Comparison of ENCODE assay signal across 14 cellular contexts in genomic region chr2:218273908-218274249, GRCh38. TPM values are rescaled to one million over a fixed set of nuclear protein-coding genes. Genes with fewer than 3 reads are reported as not detected.
A peak's percentile ranks its signal among the peaks of the same experiment; 100 is the strongest.
DNase-seq lines count a peak whose midpoint lies in the region; ATAC-seq and TF ChIP-seq lines count a peak whose summit lies in the region.
"Had no signal": no experiment of that assay in that cellular context is flagged by ENCODE, and none has a peak within 500 bp of the region (broad histone marks: within the 10 kb centered on the region; RNA-seq: fewer than 3 reads in every experiment).

No MANE protein-coding gene starts in this region.

- ATAC-seq in natural killer cell, result no peak
- ATAC-seq in GM18861 (IDR thresholded peaks at IDR 0.05; ENCODE audit: unreplicated experiment), result no peak

- no peak overlapping the region for H3K4ac ChIP-seq in trophoblast cell (ENCODE audit: low read depth, low read length)

- H2BK12ac ChIP-seq in trophoblast cell (ENCODE audit: low read length), result no peak overlapping the region

- in situ Hi-C loops in transverse colon (cut with MboI; ENCODE audit: low pct_ligation_motif_present in 1 of 4, low pct_unique_long_range_greater_than_20kb in 1 of 4, low sequenced_read_pairs in 3 of 4), result no loop called here

- H2AFZ ChIP-seq in trophoblast cell (ENCODE audit: insufficient read depth, low read length, poor library complexity), result no peak overlapping the region

- no peak overlapping the region for H2BK5ac ChIP-seq in trophoblast cell (ENCODE audit: low read depth, low read length, poor library complexity)

- no peak overlapping the region for H3K9ac ChIP-seq in trophoblast cell (ENCODE audit: low read length)

- H4K91ac ChIP-seq in trophoblast cell (ENCODE audit: low read depth, low read length), result no peak overlapping the region

- no peak overlapping the region for H4K8ac ChIP-seq in trophoblast cell (ENCODE audit: low read depth, low read length)

- H2AK5ac ChIP-seq in trophoblast cell (ENCODE audit: low read length), result no peak overlapping the region

- peak overlapping the region; percentile 74 to 80 for H3K27ac ChIP-seq in ascending aorta
- H3K27ac ChIP-seq in transverse colon, result peak overlapping the region; percentile 85 to 89 (median 88)
- H3K27ac ChIP-seq in trophoblast cell (ENCODE audit: low read depth, low read length), result no peak overlapping the region
- no peak overlapping the region for H3K27ac ChIP-seq in testis
- H3K27ac ChIP-seq: SJCRH30 had no signal

- peaks cover 29% of the 10 kb centered on the region for H3K4me1 Mint-ChIP-seq in activated naive CD4-positive, alpha-beta T cell treated with anti-CD3 and anti-CD28 coated beads for 36 hours (ENCODE audit: low read depth)
- H3K4me1 Mint-ChIP-seq in natural killer cell, result peaks cover 40 to 54% of the 10 kb centered on the region in 2 donors

- no peak overlapping the region for H3K4me3 ChIP-seq in ascending aorta
- no peak overlapping the region for H3K4me3 ChIP-seq in transverse colon
- H3K4me3 ChIP-seq in trophoblast cell (ENCODE audit: low read depth, low read length), result no peak overlapping the region
- H3K4me3 ChIP-seq in testis, result no peak overlapping the region
- H3K4me3 ChIP-seq: SJCRH30 had no signal

- CTCF ChIA-PET in activated naive CD4-positive, alpha-beta T cell treated with anti-CD3 and anti-CD28 coated beads for 36 hours (lab: Charles Lee), result interaction anchor here (0.9 to 7.4 kb wide), 10 partner anchors 13 to 123 kb away, joined by 3 to 214 read pairs (median 6); partner anchors contain the start of genes CATIP and TMBIM1

- H3K18ac ChIP-seq in trophoblast cell (ENCODE audit: low read length), result no peak overlapping the region

- H2BK120ac ChIP-seq in trophoblast cell (ENCODE audit: insufficient read depth, low read length, poor library complexity), result no peak overlapping the region

- no peak overlapping the region for H3K14ac ChIP-seq in trophoblast cell (ENCODE audit: low read length)

- intact Hi-C loops in activated naive CD4-positive, alpha-beta T cell treated with anti-CD3 and anti-CD28 coated beads for 36 hours (cut with micrococcal nuclease), result loop anchor here (5.0 kb wide), 1 partner anchor 623 kb away; no protein-coding TSS in a partner anchor
- intact Hi-C loops in ascending aorta (cut with DNase I) (loop anchor here (5.0 kb wide), 3 partner anchors 57 to 293 kb away; partner anchors contain the start of genes ARPC2, CNOT9 and USP37), natural killer cell (cut with micrococcal nuclease) (loop anchor here (10.0 kb wide), 1 partner anchor 581 kb away; the partner anchor contains the start of gene WNT6), transverse colon (cut with DNase I; ENCODE audit: low total_unique reads) (no loop called here), testis (cut with DNase I; ENCODE audit: low total_unique reads) (no loop called here)

- H3K23ac ChIP-seq in trophoblast cell (ENCODE audit: low read length), result no peak overlapping the region

- peaks cover 9% of the 10 kb centered on the region for H3K79me2 ChIP-seq in trophoblast cell (ENCODE audit: control insufficient read depth, insufficient read depth, low read length, poor library complexity)

- H3K4me2 ChIP-seq in trophoblast cell (ENCODE audit: low read length), result no peak overlapping the region

- peaks cover 51 to 54% of the 10 kb centered on the region in 2 donors for H3K36me3 ChIP-seq in ascending aorta
- H3K36me3 ChIP-seq in transverse colon, result peaks cover 0 to 42% (median 20%) of the 10 kb centered on the region in 4 donors
- peaks cover 49 to 54% of the 10 kb centered on the region in 2 experiments for H3K36me3 ChIP-seq in trophoblast cell (ENCODE audit: control insufficient read depth in 1 of 2, insufficient read depth in 2 of 2, low read length in 2 of 2)
- no peaks in the 10 kb centered on the region for H3K36me3 ChIP-seq in testis (ENCODE audit: low read depth, missing control alignments)

- no peaks in the 10 kb centered on the region for H3K9me3 Mint-ChIP-seq in activated naive CD4-positive, alpha-beta T cell treated with anti-CD3 and anti-CD28 coated beads for 36 hours
- H3K9me3 Mint-ChIP-seq in natural killer cell, result no peaks in the 10 kb centered on the region

- TF ChIP-seq CTCF in ascending aorta (IDR thresholded peaks at IDR 0.05) (no peak), natural killer cell (IDR thresholded peaks at IDR 0.05) (no peak), transverse colon (IDR thresholded peaks at IDR 0.05) (no peak), testis (IDR thresholded peaks at IDR 0.05) (no peak)

- H3K27me3 Mint-ChIP-seq in activated naive CD4-positive, alpha-beta T cell treated with anti-CD3 and anti-CD28 coated beads for 36 hours (ENCODE audit: low read depth), result no peaks in the 10 kb centered on the region
- no peaks in the 10 kb centered on the region for H3K27me3 Mint-ChIP-seq in natural killer cell (ENCODE audit: low read depth in 2 of 2)

- H3K27ac Mint-ChIP-seq in activated naive CD4-positive, alpha-beta T cell treated with anti-CD3 and anti-CD28 coated beads for 36 hours, result peak overlapping the region; percentile 71
- peak overlapping the region; percentile 43 to 58 for H3K27ac Mint-ChIP-seq in natural killer cell

- H3K36me3 Mint-ChIP-seq in activated naive CD4-positive, alpha-beta T cell treated with anti-CD3 and anti-CD28 coated beads for 36 hours (ENCODE audit: low read depth), result peaks cover 21% of the 10 kb centered on the region
- peaks cover 9% of the 10 kb centered on the region for H3K36me3 Mint-ChIP-seq in natural killer cell

- no peaks in the 10 kb centered on the region for H3K9me3 ChIP-seq in ascending aorta
- H3K9me3 ChIP-seq in transverse colon, result no peaks in the 10 kb centered on the region
- no peaks in the 10 kb centered on the region for H3K9me3 ChIP-seq in trophoblast cell (ENCODE audit: insufficient read depth, low read depth, low read length)
- H3K9me3 ChIP-seq in testis, result no peaks in the 10 kb centered on the region
- H3K9me3 ChIP-seq: SJCRH30 had no signal

- TF ChIP-seq EP300 in transverse colon (IDR thresholded peaks at IDR 0.05; ENCODE audit: low read depth), result no peak

- no peaks in the 10 kb centered on the region for H3K27me3 ChIP-seq in ascending aorta
- no peaks in the 10 kb centered on the region for H3K27me3 ChIP-seq in transverse colon
- H3K27me3 ChIP-seq in trophoblast cell (ENCODE audit: insufficient read depth, low read length), result no peaks in the 10 kb centered on the region
- H3K27me3 ChIP-seq in testis, result no peaks in the 10 kb centered on the region
- H3K27me3 ChIP-seq: SJCRH30 had no signal

- H3K79me1 ChIP-seq in trophoblast cell (ENCODE audit: low read length), result peaks cover 6% of the 10 kb centered on the region

- H3K4me3 Mint-ChIP-seq in activated naive CD4-positive, alpha-beta T cell treated with anti-CD3 and anti-CD28 coated beads for 36 hours, result no peak overlapping the region
- no peak overlapping the region for H3K4me3 Mint-ChIP-seq in natural killer cell

- 45 to 66% methylated on average over 2 of the region's 2 CpGs for WGBS in transverse colon (ENCODE audit: low coverage in 1 of 2), 2 donors
- no CpG with 5 or more reads among the region's 2 CpGs for WGBS in trophoblast cell (ENCODE audit: extremely low coverage, insufficient coverage, insufficient read length)
- WGBS in testis, 2 donors, result 81 to 90% methylated on average over 2 of the region's 2 CpGs

- TF ChIP-seq POLR2A in transverse colon (IDR thresholded peaks at IDR 0.05) (peak; percentile 54), testis (IDR thresholded peaks at IDR 0.05) (no peak)

- H4K12ac ChIP-seq in trophoblast cell (ENCODE audit: low read depth, low read length), result no peak overlapping the region

- peaks cover 12 to 30% of the 10 kb centered on the region in 2 donors for H3K4me1 ChIP-seq in ascending aorta
- peaks cover 23 to 50% (median 40%) of the 10 kb centered on the region in 4 donors for H3K4me1 ChIP-seq in transverse colon
- peaks cover 5 to 12% of the 10 kb centered on the region in 2 experiments for H3K4me1 ChIP-seq in trophoblast cell (ENCODE audit: control insufficient read depth in 1 of 2, insufficient read depth in 2 of 2, low read length in 2 of 2)
- peaks cover 27% of the 10 kb centered on the region for H3K4me1 ChIP-seq in testis

- DNase-seq in activated naive CD4-positive, alpha-beta T cell treated with anti-CD3 and anti-CD28 coated beads for 36 hours, result no peak
- no peak for DNase-seq in activated naive CD4-positive, alpha-beta T cell treated with anti-CD3 and anti-CD28 coated beads, Interleukin-2, amount 50 U/mL, for 16 hours
- no peak for DNase-seq in ascending aorta (ENCODE audit: low spot score in 2 of 2)
- DNase-seq in natural killer cell, result no peak
- peak; percentile 71 for DNase-seq in transverse colon
- DNase-seq in trophoblast cell, result no peak
- DNase-seq in testis, result no peak
- DNase-seq: HCEC 1CT; mesendoderm; retina; SJCRH30; stimulated activated CD4-positive, alpha-beta T cell treated with anti-CD3 and anti-CD28 coated beads, Interleukin-4, amount 100 ng/mL, for 24 hours; stimulated activated naive CD4-positive, alpha-beta T cell had no signal

RNA-seq across cellular contexts. Expression of gene PNKD, which starts 3.6 kb away (rescaled TPM):
- total RNA-seq in activated naive CD4-positive, alpha-beta T cell treated with anti-CD3 and anti-CD28 coated beads for 36 hours, result 10 to 100 TPM; 20.4 to 21.4 TPM
- 45.8 TPM for total RNA-seq in ascending aorta
- 10 to 100 TPM; 18.8 to 21.3 (median 18.9) TPM for total RNA-seq in natural killer cell
- total RNA-seq in transverse colon, result 100 to 1,000 TPM in 2 of 4 donors, 10 to 100 TPM in 2; 14.3 to 111 (median 100) TPM
- 62.6 and 65.9 TPM in 2 replicates for polyA plus RNA-seq in trophoblast cell (2013)
- 10 to 100 TPM; 79.3 to 84.2 TPM for total RNA-seq in testis
- polyA plus RNA-seq in testis (ENCODE audit: insufficient read depth, low read depth, low replicate concordance), result 90.7 TPM

RNA-seq across cellular contexts. Expression of gene AAMP, which starts 3.9 kb away (rescaled TPM):
- total RNA-seq in activated naive CD4-positive, alpha-beta T cell treated with anti-CD3 and anti-CD28 coated beads for 36 hours, result 10 to 100 TPM; 58.7 to 59.4 TPM
- total RNA-seq in ascending aorta (73.7 TPM), natural killer cell (10 to 100 TPM; 52.5 to 61.6 (median 60.0) TPM), transverse colon (100 to 1,000 TPM in 3 of 4 donors, 10 to 100 TPM in 1; 96.9 to 466 (median 174) TPM), testis (100 to 1,000 TPM; 154 to 177 TPM)
- polyA plus RNA-seq in trophoblast cell (2013), result 66.7 and 67.0 TPM in 2 replicates
- 112 TPM for polyA plus RNA-seq in testis (ENCODE audit: insufficient read depth, low read depth, low replicate concordance)

RNA-seq across cellular contexts. Expression of gene GPBAR1, which starts 13.1 kb away (rescaled TPM):
- under 1 TPM in 1 of 2 experiments, not detected in 1; 0.10 TPM for total RNA-seq in activated naive CD4-positive, alpha-beta T cell treated with anti-CD3 and anti-CD28 coated beads for 36 hours
- not detected for total RNA-seq in ascending aorta
- 1 to 10 TPM; 1.4 to 3.3 (median 2.6) TPM for total RNA-seq in natural killer cell
- 1 to 10 TPM in 2 of 4 donors, not detected in 2; 2.5 to 3.0 TPM for total RNA-seq in transverse colon
- polyA plus RNA-seq in trophoblast cell (2013), result 0.23 and 0.40 TPM in 2 replicates
- 1 to 10 TPM; 1.5 to 1.8 TPM for total RNA-seq in testis
- polyA plus RNA-seq in testis (ENCODE audit: insufficient read depth, low read depth, low replicate concordance), result 3.4 TPM

RNA-seq across cellular contexts. Expression of gene TMBIM1, which starts 18.4 kb away (rescaled TPM):
- total RNA-seq in activated naive CD4-positive, alpha-beta T cell treated with anti-CD3 and anti-CD28 coated beads for 36 hours, result 10 to 100 TPM; 43.1 to 43.4 TPM
- total RNA-seq in ascending aorta (320 TPM), natural killer cell (100 to 1,000 TPM in 1 of 3 donors, 10 to 100 TPM in 2; 84.9 to 107 (median 95.1) TPM), transverse colon (100 to 1,000 TPM in 3 of 4 donors, 10 to 100 TPM in 1; 80.0 to 356 (median 200) TPM), testis (10 to 100 TPM; 59.9 to 81.0 TPM)
- polyA plus RNA-seq in trophoblast cell (2013), result 192 and 203 TPM in 2 replicates
- polyA plus RNA-seq in testis (ENCODE audit: insufficient read depth, low read depth, low replicate concordance), result 77.6 TPM

RNA-seq across cellular contexts. Expression of gene ARPC2, which starts 56.9 kb away (rescaled TPM):
- 100 to 1,000 TPM; 461 to 475 TPM for total RNA-seq in activated naive CD4-positive, alpha-beta T cell treated with anti-CD3 and anti-CD28 coated beads for 36 hours
- total RNA-seq in ascending aorta, result 237 TPM
- total RNA-seq in natural killer cell, result 100 to 1,000 TPM; 824 to 880 (median 830) TPM
- 100 to 1,000 TPM in 3 of 4 donors, 10 to 100 TPM in 1; 65.5 to 343 (median 275) TPM for total RNA-seq in transverse colon
- 573 and 598 TPM in 2 replicates for polyA plus RNA-seq in trophoblast cell (2013)
- total RNA-seq in testis, result 100 to 1,000 TPM; 255 to 271 TPM
- 338 TPM for polyA plus RNA-seq in testis (ENCODE audit: insufficient read depth, low read depth, low replicate concordance)

Comparison
In these comparisons a context has a peak if more than half of its experiments do, and no peak if none do; other contexts are left out.
1. H3K27ac ChIP-seq: peak in ascending aorta (2 of 2) and transverse colon (4 of 4); none in trophoblast cell (single experiment) and testis (0 of 2).
2. intact Hi-C loops: an anchor here in activated naive CD4-positive, alpha-beta T cell treated with anti-CD3 and anti-CD28 coated beads for 36 hours (5.0 kb wide), ascending aorta (5.0 kb wide) and natural killer cell (10.0 kb wide); none called in transverse colon and testis.